8 cellular contexts compared by ENCODE assay signal in genomic region chr9:129569506-129570449, GRCh38. TPM values are rescaled to one million over a fixed set of nuclear protein-coding genes. Genes with fewer than 3 reads are reported as not detected.
DNase-seq lines count a peak whose midpoint lies in the region; ATAC-seq and TF ChIP-seq lines count a peak whose summit lies in the region.

No MANE protein-coding gene starts in this region.

- intact Hi-C loops in activated B cell treated with CpG ODN at 0.5 μM for 24 hours (cut with micrococcal nuclease) (loop anchor here (2.0 kb wide), 1 partner anchor 395 kb away; no protein-coding TSS in a partner anchor), Right ventricle myocardium superior (cut with DNase I) (no loop called here)

- no peak overlapping the region for H3K27ac Mint-ChIP-seq in activated naive CD4-positive, alpha-beta T cell treated with anti-CD3 and anti-CD28 coated beads, Interleukin-2, amount 50 U/mL, for 24 hours
- no peak overlapping the region for H3K27ac Mint-ChIP-seq in activated B cell treated with CpG ODN at 0.5 μM for 24 hours

- no peak for DNase-seq in activated naive CD4-positive, alpha-beta T cell (lab: John Stamatoyannopoulos, UW)
- DNase-seq in activated B cell treated with CpG ODN at 0.5 μM for 24 hours (no peak), Right ventricle myocardium superior (no peak), retina (peak; percentile 72), cerebellar nuclear complex (lab: John Stamatoyannopoulos, UW) (no peak), NCI-H146 (lab: John Stamatoyannopoulos, UW) (no peak)

- H3K27me3 Mint-ChIP-seq in activated naive CD4-positive, alpha-beta T cell treated with anti-CD3 and anti-CD28 coated beads, Interleukin-2, amount 50 U/mL, for 24 hours, result peaks cover 12% of the 10 kb centered on the region
- H3K27me3 Mint-ChIP-seq in activated B cell treated with CpG ODN at 0.5 μM for 24 hours, result peaks cover 33% of the 10 kb centered on the region

- peaks cover 14% of the 10 kb centered on the region for H3K4me1 Mint-ChIP-seq in activated naive CD4-positive, alpha-beta T cell treated with anti-CD3 and anti-CD28 coated beads, Interleukin-2, amount 50 U/mL, for 24 hours
- peaks cover 12% of the 10 kb centered on the region for H3K4me1 Mint-ChIP-seq in activated B cell treated with CpG ODN at 0.5 μM for 24 hours

- TF ChIP-seq CTCF in activated B cell treated with CpG ODN at 0.5 μM for 24 hours (IDR thresholded peaks at IDR 0.05), result no peak

- H3K36me3 Mint-ChIP-seq in activated naive CD4-positive, alpha-beta T cell treated with anti-CD3 and anti-CD28 coated beads, Interleukin-2, amount 50 U/mL, for 24 hours, result peaks cover 3% of the 10 kb centered on the region
- no peaks in the 10 kb centered on the region for H3K36me3 Mint-ChIP-seq in activated B cell treated with CpG ODN at 0.5 μM for 24 hours (ENCODE audit: low read depth)

- H3K4me3 Mint-ChIP-seq in activated naive CD4-positive, alpha-beta T cell treated with anti-CD3 and anti-CD28 coated beads, Interleukin-2, amount 50 U/mL, for 24 hours, result peak overlapping the region; percentile 70
- peak overlapping the region; percentile 72 for H3K4me3 Mint-ChIP-seq in activated B cell treated with CpG ODN at 0.5 μM for 24 hours

- POLR2A ChIA-PET in activated B cell treated with CpG ODN at 0.5 μM for 24 hours (lab: Charles Lee), result interaction anchor here (1.3 kb wide), 1 partner anchor 111 kb away, joined by 4 read pairs; no protein-coding TSS in a partner anchor

- H3K9me3 Mint-ChIP-seq in activated naive CD4-positive, alpha-beta T cell treated with anti-CD3 and anti-CD28 coated beads, Interleukin-2, amount 50 U/mL, for 24 hours, result no peaks in the 10 kb centered on the region
- H3K9me3 Mint-ChIP-seq in activated B cell treated with CpG ODN at 0.5 μM for 24 hours, result peaks cover 3% of the 10 kb centered on the region

- ATAC-seq in activated B cell treated with CpG ODN at 0.5 μM for 24 hours (ENCODE audit: low read depth), result peak; percentile 50
- peak; percentile 37 for ATAC-seq in Right ventricle myocardium superior (ENCODE audit: poor library complexity)
- no peak for ATAC-seq in HG02588 (IDR thresholded peaks at IDR 0.05; ENCODE audit: unreplicated experiment)

- CTCF ChIA-PET in activated B cell treated with CpG ODN at 0.5 μM for 24 hours (lab: Charles Lee), result interaction anchor here (1.0 kb wide), 1 partner anchor 427 kb away, joined by 3 read pairs; no protein-coding TSS in a partner anchor

RNA-seq across cellular contexts. Expression of gene C9orf50, which starts 51.1 kb away (rescaled TPM):
- total RNA-seq in activated B cell treated with CpG ODN at 0.5 μM for 24 hours, result not detected in 2 replicates
- total RNA-seq in Right ventricle myocardium superior, result not detected

RNA-seq across cellular contexts. Expression of gene NTMT1, which starts 56.2 kb away (rescaled TPM):
- total RNA-seq in activated B cell treated with CpG ODN at 0.5 μM for 24 hours, result 33.1 and 40.1 TPM in 2 replicates
- total RNA-seq in Right ventricle myocardium superior, result 66.7 TPM
